ENCODE assay signal across 20 cellular contexts in genomic region chr14:100915582-100915981, GRCh38. TPM values are rescaled to one million over a fixed set of nuclear protein-coding genes. Genes with fewer than 3 reads are reported as not detected.
"Had no signal": no experiment of that assay in that cellular context is flagged by ENCODE, and none has a peak within 500 bp of the region (broad histone marks: within the 10 kb centered on the region; RNA-seq: fewer than 3 reads in every experiment).

No MANE protein-coding gene starts in this region.

- H3K36me3 ChIP-seq: heart left ventricle had no signal

- DNase-seq: effector CD4-positive, alpha-beta T cell; heart left ventricle; hippocampal formation; kidney glomerular epithelial cell; mesendoderm; naive thymus-derived CD4-positive, alpha-beta T cell; nephron progenitor cell; psoas muscle; retina; stimulated activated CD4-positive, alpha-beta T cell treated with anti-CD3 and anti-CD28 coated beads, Interleukin-12 subunit alpha, Interleukin-12 subunit beta, amount 100 ng/mL, for 4 hours; stimulated activated naive CD4-positive, alpha-beta T cell treated with Interleukin-2 at 50 U/mL for 16 hours; trophoblast cell had no signal

- H3K27ac ChIP-seq: coronary artery, heart left ventricle, psoas muscle, skin epidermis had no signal

- H3K9me3 ChIP-seq: heart left ventricle, psoas muscle had no signal

- H3K4me1 ChIP-seq: heart left ventricle, psoas muscle had no signal

- H3K4me3 ChIP-seq: coronary artery, heart left ventricle, psoas muscle, skin epidermis had no signal

- ATAC-seq: heart left ventricle; naive thymus-derived CD4-positive, alpha-beta T cell; psoas muscle; sciatic nerve had no signal

- FAIRE-seq: frontal cortex had no signal

RNA-seq across cellular contexts. Expression of gene RTL1, which starts 12.1 kb away (rescaled TPM):
- total RNA-seq: dermis microvascular lymphatic vessel endothelial cell; frontal cortex; glomerular endothelial cell; heart left ventricle; lung microvascular endothelial cell; naive thymus-derived CD4-positive, alpha-beta T cell; omental fat pad; psoas muscle; sciatic nerve had no signal
- polyA plus RNA-seq: heart left ventricle; naive thymus-derived CD4-positive, alpha-beta T cell had no signal
